In genomic region chr20:60754866-60755265, GRCh38 we compare ENCODE assay signal across 15 cellular contexts.
"Had no signal": no experiment of that assay in that cellular context is flagged by ENCODE, and none has a peak within 500 bp of the region (broad histone marks: within the 10 kb centered on the region; RNA-seq: fewer than 3 reads in every experiment).

No MANE protein-coding gene starts in this region.

- DNase-seq: islet precursor cell; left ventricle myocardium inferior; naive thymus-derived CD8-positive, alpha-beta T cell; pancreas; psoas muscle; right lobe of liver; stimulated activated CD4-positive, alpha-beta T cell treated with anti-CD3 and anti-CD28 coated beads, Interleukin-1b, Interleukin-23, amount 100 ng/mL, for 48 hours; stimulated activated CD4-positive, alpha-beta T cell treated with anti-CD3 and anti-CD28 coated beads, Interleukin-2, amount 100 ng/mL, for 48 hours; stimulated activated CD4-positive, alpha-beta T cell treated with anti-CD3 and anti-CD28 coated beads, Interleukin-4, amount 100 ng/mL, for 4 hours; stimulated activated CD8-positive, alpha-beta memory T cell treated with anti-CD3 and anti-CD28 coated beads, Interleukin-4, amount 100 ng/mL, for 48 hours; stimulated activated naive CD4-positive, alpha-beta T cell treated with Interleukin-2 at 50 U/mL for 16 hours; stimulated activated naive CD8-positive, alpha-beta T cell treated with anti-CD3 and anti-CD28 coated beads, Interleukin-15, amount 100 ng/mL, for 72 hours; tibial artery; trophoblast cell; upper lobe of right lung had no signal
